In the genomic region with DNA sequence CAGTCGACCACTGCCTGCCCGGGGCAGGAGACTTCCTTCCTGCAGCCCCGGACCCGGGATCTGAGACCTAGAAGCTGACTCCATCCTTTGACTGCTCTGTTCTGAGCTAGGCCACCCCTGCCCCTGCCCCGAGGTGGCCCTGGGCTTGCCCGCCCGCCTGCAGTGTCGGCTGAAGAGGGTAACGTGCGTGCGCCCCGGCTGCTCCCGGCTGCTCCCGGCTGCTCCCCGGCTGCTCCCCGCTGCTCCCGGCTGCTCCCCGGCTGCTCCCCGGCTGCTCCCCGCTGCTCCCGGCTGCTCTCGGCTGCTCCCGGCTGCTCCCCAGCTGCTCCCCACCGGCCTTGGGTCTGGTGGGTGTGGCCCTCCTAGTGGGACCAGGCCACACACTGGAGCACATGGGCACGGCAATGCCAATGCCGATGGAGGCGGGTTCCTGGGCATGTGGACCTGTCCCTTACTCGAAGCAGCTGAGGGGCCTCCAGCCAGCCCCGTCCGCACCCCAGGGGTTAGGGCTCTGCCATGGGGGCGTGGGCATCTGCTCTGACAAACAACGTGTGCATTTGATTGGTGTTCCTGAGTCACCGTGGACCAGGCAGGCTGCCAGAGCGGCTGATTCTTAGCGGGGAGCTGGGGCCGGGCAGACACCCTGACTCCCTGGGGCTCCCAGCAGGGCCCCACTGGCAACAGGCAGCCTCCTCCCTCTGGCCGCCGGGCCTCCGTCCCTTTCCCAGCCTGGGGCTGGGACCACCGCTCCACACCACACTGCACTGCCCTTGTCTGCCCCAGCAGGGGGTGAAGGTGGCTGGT, we compare ENCODE assay signal across 8 cellular contexts.
DNase-seq lines count a peak whose midpoint lies in the region; ATAC-seq and TF ChIP-seq lines count a peak whose summit lies in the region.

No MANE protein-coding gene starts in this region.

- no peak for ATAC-seq in GM19351 (IDR thresholded peaks at IDR 0.05; ENCODE audit: unreplicated experiment)
- ATAC-seq in GM21717 (IDR thresholded peaks at IDR 0.05; ENCODE audit: unreplicated experiment): no peak

- POLR2A ChIA-PET in HEK293 (lab: Yijun Ruan, JAX): no interaction called here

- DNase-seq in AG08396 (ENCODE audit: low spot score) (peak; percentile 94), kidney glomerular epithelial cell (lab: John Stamatoyannopoulos, UW) (peak; percentile 57), foreskin melanocyte (no peak)
- DNase-seq in stimulated activated CD4-positive, alpha-beta T cell treated with anti-CD3 and anti-CD28 coated beads, Interleukin-2, amount 100 ng/mL, for 24 hours: no peak

- H3K9me3 ChIP-seq in HEK293 (ENCODE audit: control insufficient read depth, insufficient read depth, low read depth, low read length): no peaks in the 10 kb centered on the region

- H3K27ac ChIP-seq in HEK293 (ENCODE audit: extremely low read depth, low read depth, low read length) (no peak overlapping the region), VCaP (peak overlapping the region; percentile 36; the same call in 1 of the 2 replicates)

- H3K4me3 ChIP-seq in HEK293 (ENCODE audit: low read depth, low read length): no peak overlapping the region

- H3K36me3 ChIP-seq in HEK293 (ENCODE audit: control insufficient read depth in 2 of 2, insufficient read depth in 1 of 2, low read length in 2 of 2): no peaks in the 10 kb centered on the region

- no peaks in the 10 kb centered on the region for H3K4me1 ChIP-seq in HEK293 (ENCODE audit: control insufficient read depth, insufficient read depth, low read length)

- TF ChIP-seq CTCF in HEK293 (tag by site-specific recombination; IDR thresholded peaks at IDR 0.05): no peak
- TF ChIP-seq CTCF in VCaP (conservative IDR thresholded peaks at IDR 0.05): no peak

- CTCF ChIA-PET in HEK293 (lab: Yijun Ruan, JAX): no interaction called here

TF ChIP-seq in HEK293, 187 proteins besides CTCF, POLR2A, EP300 and RAD21 (continues in another document):
- peak; percentile 42; the same call in 1 of the 2 replicates for TF ChIP-seq ZNF341 (tag by site-specific recombination; IDR thresholded peaks at IDR 0.05; ENCODE audit: low read depth)
- TF ChIP-seq ZNF776 (tag by site-specific recombination; IDR thresholded peaks at IDR 0.05; ENCODE audit: borderline replicate concordance): no peak
- peak; percentile 40 for TF ChIP-seq GLIS1 (tag by site-specific recombination; IDR thresholded peaks at IDR 0.05)
- no peak for TF ChIP-seq ZSCAN30 (tag by site-specific recombination; IDR thresholded peaks at IDR 0.05)
- TF ChIP-seq ZNF423 (tag by site-specific recombination; IDR thresholded peaks at IDR 0.05): peak; percentile 81; the same call in 1 of the 2 replicates
- TF ChIP-seq MZF1 (tag by site-specific recombination; IDR thresholded peaks at IDR 0.05; ENCODE audit: borderline replicate concordance): no peak
- peak; percentile 40; the same call in 1 of the 2 replicates for TF ChIP-seq HIC1 (tag by site-specific recombination; IDR thresholded peaks at IDR 0.05)
- TF ChIP-seq ZNF621 (tag by site-specific recombination; IDR thresholded peaks at IDR 0.05): no peak
- TF ChIP-seq ZNF16 (tag by site-specific recombination; IDR thresholded peaks at IDR 0.05; ENCODE audit: low read depth): no peak
- no peak for TF ChIP-seq ZBTB21 (tag by site-specific recombination; IDR thresholded peaks at IDR 0.05)
- TF ChIP-seq ZNF677 (tag by site-specific recombination; IDR thresholded peaks at IDR 0.05): no peak
- 0 out of 2 replicates have a peak, but pooled peaks have one; percentile 19 for TF ChIP-seq ZNF692 (tag by site-specific recombination; IDR thresholded peaks at IDR 0.05)
- no peak for TF ChIP-seq ZNF214 (tag by site-specific recombination; IDR thresholded peaks at IDR 0.05; ENCODE audit: borderline replicate concordance)
- TF ChIP-seq ZSCAN16 (tag by site-specific recombination; IDR thresholded peaks at IDR 0.05): no peak
- TF ChIP-seq SALL2 (tag by site-specific recombination; IDR thresholded peaks at IDR 0.05; ENCODE audit: borderline replicate concordance): no peak
- TF ChIP-seq ZFP69B (tag by site-specific recombination; IDR thresholded peaks at IDR 0.05): 0 out of 2 replicates have a peak, but pooled peaks have one; percentile 65
- TF ChIP-seq, protein P1, sequence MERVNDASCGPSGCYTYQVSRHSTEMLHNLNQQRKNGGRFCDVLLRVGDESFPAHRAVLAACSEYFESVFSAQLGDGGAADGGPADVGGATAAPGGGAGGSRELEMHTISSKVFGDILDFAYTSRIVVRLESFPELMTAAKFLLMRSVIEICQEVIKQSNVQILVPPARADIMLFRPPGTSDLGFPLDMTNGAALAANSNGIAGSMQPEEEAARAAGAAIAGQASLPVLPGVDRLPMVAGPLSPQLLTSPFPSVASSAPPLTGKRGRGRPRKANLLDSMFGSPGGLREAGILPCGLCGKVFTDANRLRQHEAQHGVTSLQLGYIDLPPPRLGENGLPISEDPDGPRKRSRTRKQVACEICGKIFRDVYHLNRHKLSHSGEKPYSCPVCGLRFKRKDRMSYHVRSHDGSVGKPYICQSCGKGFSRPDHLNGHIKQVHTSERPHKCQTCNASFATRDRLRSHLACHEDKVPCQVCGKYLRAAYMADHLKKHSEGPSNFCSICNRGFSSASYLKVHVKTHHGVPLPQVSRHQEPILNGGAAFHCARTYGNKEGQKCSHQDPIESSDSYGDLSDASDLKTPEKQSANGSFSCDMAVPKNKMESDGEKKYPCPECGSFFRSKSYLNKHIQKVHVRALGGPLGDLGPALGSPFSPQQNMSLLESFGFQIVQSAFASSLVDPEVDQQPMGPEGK (tag by site-specific recombination; IDR thresholded peaks at IDR 0.05): no peak
- TF ChIP-seq ZFP37 (tag by site-specific recombination; IDR thresholded peaks at IDR 0.05): no peak
- TF ChIP-seq, protein P2, sequence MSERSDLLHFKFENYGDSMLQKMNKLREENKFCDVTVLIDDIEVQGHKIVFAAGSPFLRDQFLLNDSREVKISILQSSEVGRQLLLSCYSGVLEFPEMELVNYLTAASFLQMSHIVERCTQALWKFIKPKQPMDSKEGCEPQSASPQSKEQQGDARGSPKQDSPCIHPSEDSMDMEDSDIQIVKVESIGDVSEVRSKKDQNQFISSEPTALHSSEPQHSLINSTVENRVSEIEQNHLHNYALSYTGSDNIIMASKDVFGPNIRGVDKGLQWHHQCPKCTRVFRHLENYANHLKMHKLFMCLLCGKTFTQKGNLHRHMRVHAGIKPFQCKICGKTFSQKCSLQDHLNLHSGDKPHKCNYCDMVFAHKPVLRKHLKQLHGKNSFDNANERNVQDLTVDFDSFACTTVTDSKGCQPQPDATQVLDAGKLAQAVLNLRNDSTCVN (tag by site-specific recombination; optimal IDR thresholded peaks at IDR 0.05): no peak
- TF ChIP-seq ZNF394 (tag by site-specific recombination; IDR thresholded peaks at IDR 0.05; ENCODE audit: borderline replicate concordance): peak; percentile 72
- TF ChIP-seq ZNF596 (tag by site-specific recombination; IDR thresholded peaks at IDR 0.05): no peak
- TF ChIP-seq ZNF23 (tag by site-specific recombination; IDR thresholded peaks at IDR 0.05; ENCODE audit: borderline replicate concordance): no peak
- no peak for TF ChIP-seq SP3 (tag by site-specific recombination; IDR thresholded peaks at IDR 0.05)
- no peak for TF ChIP-seq ZNF555 (tag by site-specific recombination; conservative IDR thresholded peaks at IDR 0.05)
- no peak for TF ChIP-seq YY2 (tag by site-specific recombination; IDR thresholded peaks at IDR 0.05)
- no peak for TF ChIP-seq TCF7L2 (IDR thresholded peaks at IDR 0.05; ENCODE audit: borderline replicate concordance, low read depth, low read length)
- peak; percentile 60 for TF ChIP-seq KLF9 (tag by site-specific recombination; IDR thresholded peaks at IDR 0.05; ENCODE audit: low read depth)
- no peak for TF ChIP-seq ZNF473 (tag by site-specific recombination; IDR thresholded peaks at IDR 0.05)
- no peak for TF ChIP-seq HOXC10 (CRISPR knock-in tag; IDR thresholded peaks at IDR 0.05)

Comparison
In these comparisons a context has a peak if more than half of its experiments do, and no peak if none do; other contexts are left out.
1. DNase-seq: peak in AG08396 (single experiment) and kidney glomerular epithelial cell (single experiment); none in foreskin melanocyte (single experiment) and stimulated activated CD4-positive, alpha-beta T cell treated with anti-CD3 and anti-CD28 coated beads, Interleukin-2, amount 100 ng/mL, for 24 hours (0 of 2).